22 cellular contexts compared by ENCODE assay signal in genomic region chr3:75242012-75242411, GRCh38.
"Had no signal": no experiment of that assay in that cellular context is flagged by ENCODE, and none has a peak within 500 bp of the region (broad histone marks: within the 10 kb centered on the region; RNA-seq: fewer than 3 reads in every experiment).

No MANE protein-coding gene starts in this region.

- H3K27ac ChIP-seq: colonic mucosa, gastrocnemius medialis, heart right ventricle, ovary, tibial artery, upper lobe of left lung, uterus had no signal

- H3K36me3 ChIP-seq: colonic mucosa, gastrocnemius medialis, heart right ventricle, ovary, tibial artery, upper lobe of left lung, uterus had no signal

- H3K9me3 ChIP-seq: colonic mucosa, gastrocnemius medialis, heart right ventricle, ovary, tibial artery, upper lobe of left lung, uterus had no signal

- H3K4me3 Mint-ChIP-seq: natural killer cell, neural crest cell had no signal

- H3K27me3 ChIP-seq: colonic mucosa, gastrocnemius medialis, ovary, tibial artery, upper lobe of left lung, uterus had no signal

- H3K4me2 ChIP-seq: smooth muscle cell had no signal

- H3K27ac Mint-ChIP-seq: natural killer cell had no signal

- H3K4me1 ChIP-seq: colonic mucosa, gastrocnemius medialis, heart right ventricle, tibial artery, upper lobe of left lung, uterus had no signal

- DNase-seq: colonic mucosa; effector memory CD4-positive, alpha-beta T cell; gastrocnemius medialis; heart right ventricle; hypothalamus; kidney; left cardiac atrium; left ventricle myocardium superior; mesendoderm; natural killer cell; nucleus accumbens; ovary; right cardiac atrium; stimulated activated CD4-positive, alpha-beta T cell treated with anti-CD3 and anti-CD28 coated beads, Interleukin-2, amount 100 ng/mL, for 48 hours; stimulated activated naive CD4-positive, alpha-beta T cell treated with Interleukin-2 at 50 U/mL for 16 hours; tibial artery; upper lobe of left lung; uterus had no signal

- H3K9me3 Mint-ChIP-seq: neural crest cell had no signal

- ATAC-seq: esophagus mucosa, gastrocnemius medialis, heart right ventricle, left cardiac atrium, left ventricle myocardium superior, natural killer cell, right cardiac atrium had no signal

- H3K4me3 ChIP-seq: colonic mucosa, gastrocnemius medialis, heart right ventricle, lung, ovary, smooth muscle cell, tibial artery, upper lobe of left lung, uterus had no signal

- H3K4me1 Mint-ChIP-seq: natural killer cell had no signal

- H3K36me3 Mint-ChIP-seq: natural killer cell had no signal
